ENCODE assay signal across 8 cellular contexts in genomic region chr19:48190288-48191284, GRCh38. TPM values are rescaled to one million over a fixed set of nuclear protein-coding genes. Genes with fewer than 3 reads are reported as not detected.
A peak's percentile ranks its signal among the peaks of the same experiment; 100 is the strongest.
DNase-seq lines count a peak whose midpoint lies in the region; ATAC-seq and TF ChIP-seq lines count a peak whose summit lies in the region.

No MANE protein-coding gene starts in this region.

- DNase-seq in DMS53 treated with DMSO at 0.1 percent for 48 hours (lab: John Stamatoyannopoulos, UW; ENCODE audit: unreplicated experiment) = peak; percentile 64
- peak; percentile 93 for DNase-seq in NCI-H2107 treated with DMSO at 0.1 percent for 48 hours (lab: John Stamatoyannopoulos, UW; ENCODE audit: unreplicated experiment)
- peak; percentile 20 to 27 for DNase-seq in activated CD8-positive, alpha-beta memory T cell treated with anti-CD3 and anti-CD28 coated beads for 4 hours (ENCODE audit: low read depth in 2 of 2)
- peak; percentile 35 for DNase-seq in fibroblast of gingiva (ENCODE audit: low read depth)
- peak; percentile 57 for DNase-seq in stimulated activated CD4-positive, alpha-beta T cell treated with anti-CD3 and anti-CD28 coated beads, Interleukin-15, amount 100 ng/mL, for 24 hours
- DNase-seq in heart left ventricle = no peak

- no peaks in the 10 kb centered on the region for H3K4me1 ChIP-seq in heart left ventricle

- peaks cover 0 to 27% (median 4%) of the 10 kb centered on the region in 9 donors for H3K36me3 ChIP-seq in heart left ventricle

- no peak for TF ChIP-seq POLR2A in heart left ventricle (IDR thresholded peaks at IDR 0.05)

- ATAC-seq in HG03378 (IDR thresholded peaks at IDR 0.05; ENCODE audit: unreplicated experiment) (no peak), GM19023 (IDR thresholded peaks at IDR 0.05; ENCODE audit: unreplicated experiment) (no peak), heart left ventricle (no peak)

- no peak overlapping the region for H3K27ac ChIP-seq in heart left ventricle

- intact Hi-C loops in heart left ventricle (cut with DNase I) = no loop called here

- no peaks in the 10 kb centered on the region for H3K27me3 ChIP-seq in heart left ventricle

- no peak overlapping the region for H3K4me3 ChIP-seq in heart left ventricle

- TF ChIP-seq CTCF in heart left ventricle (IDR thresholded peaks at IDR 0.05) = no peak

- WGBS in heart left ventricle, 4 donors = 78 to 85% (median 80%) methylated on average over 16 of the region's 16 CpGs

- no peaks in the 10 kb centered on the region for H3K9me3 ChIP-seq in heart left ventricle

RNA-seq across cellular contexts. Expression of gene ZSWIM9, which starts 20.1 kb away (rescaled TPM):
- total RNA-seq in heart left ventricle = 1 to 10 TPM; 2.2 to 7.7 (median 6.2) TPM
- 1 to 10 TPM; 5.8 to 7.4 TPM for polyA plus RNA-seq in heart left ventricle

RNA-seq across cellular contexts. Expression of gene LIG1, which starts 20.4 kb away (rescaled TPM):
- total RNA-seq in heart left ventricle = 10 to 100 TPM in 1 of 9 donors, 1 to 10 TPM in 8; 2.1 to 16.5 (median 3.9) TPM
- polyA plus RNA-seq in heart left ventricle = 1 to 10 TPM; 4.3 to 4.4 TPM

Comparison
In these comparisons a context has a peak if more than half of its experiments do, and no peak if none do; other contexts are left out.
1. DNase-seq: peak in DMS53 treated with DMSO at 0.1 percent for 48 hours (single experiment), NCI-H2107 treated with DMSO at 0.1 percent for 48 hours (single experiment), activated CD8-positive, alpha-beta memory T cell treated with anti-CD3 and anti-CD28 coated beads for 4 hours (2 of 2), fibroblast of gingiva (single experiment) and stimulated activated CD4-positive, alpha-beta T cell treated with anti-CD3 and anti-CD28 coated beads, Interleukin-15, amount 100 ng/mL, for 24 hours (single experiment); none in heart left ventricle (0 of 5).